In genomic region chr5:172984244-172984953, GRCh38 we compare ENCODE assay signal across 8 cellular contexts. TPM values are rescaled to one million over a fixed set of nuclear protein-coding genes. Genes with fewer than 3 reads are reported as not detected.
DNase-seq lines count a peak whose midpoint lies in the region; ATAC-seq and TF ChIP-seq lines count a peak whose summit lies in the region.

No MANE protein-coding gene starts in this region.

- peak overlapping the region; percentile 73 for H3K27ac ChIP-seq in HCT116 (ENCODE audit: low read depth, low read length)
- peak overlapping the region; percentile 87 for H3K27ac ChIP-seq in MM.1S (ENCODE audit: low read length)
- H3K27ac ChIP-seq in adipose tissue (ENCODE audit: low read depth, low read length): peak overlapping the region; percentile 6

- BruUV-seq in HCT116 (replicated peaks; lab: Mats Ljungman, UMichigan): no TSS peak

- peak overlapping the region; percentile 99 for H3K4me3 Mint-ChIP-seq in progenitor cell of endocrine pancreas (ENCODE audit: low read depth)

- H3K4me3 ChIP-seq in HCT116 (replicated peaks in 1 of 2; ENCODE audit: low read depth in 1 of 2, low read length in 2 of 2) (peak overlapping the region; percentile 93 to 94), MM.1S (ENCODE audit: low read length) (peak overlapping the region; percentile 98)

- CTCF ChIA-PET in HCT116 (lab: Charles Lee): interaction anchor here (0.9 to 1.5 kb wide), 10 partner anchors 11 to 347 kb away, joined by 3 to 8 read pairs (median 4); partner anchors contain the start of gene RPL26L1

- H3K79me2 ChIP-seq in HCT116 (ENCODE audit: insufficient read depth, low read length) (peaks cover 45% of the 10 kb centered on the region), MM.1S (ENCODE audit: low read length) (peaks cover 60% of the 10 kb centered on the region)

- TF ChIP-seq RAD21 in HCT116 (IDR thresholded peaks at IDR 0.05; ENCODE audit: low read depth): peak; percentile 70

- TF ChIP-seq POLR2A in HCT116 (IDR thresholded peaks at IDR 0.05; ENCODE audit: borderline replicate concordance, extremely low read depth, insufficient read depth, insufficient read length): no peak

- 1% methylated on average over 15 of the region's 15 CpGs for WGBS in adipose tissue, 3 donors

- H3K9me3 Mint-ChIP-seq in progenitor cell of endocrine pancreas (ENCODE audit: low read depth): no peaks in the 10 kb centered on the region

- H4K20me1 ChIP-seq in HCT116 (ENCODE audit: insufficient read depth): no peaks in the 10 kb centered on the region
- peaks cover 3% of the 10 kb centered on the region; the same call in 1 of the 2 replicates for H4K20me1 ChIP-seq in MM.1S (ENCODE audit: insufficient read depth, low read length)

- peaks cover 11% of the 10 kb centered on the region for H3K4me1 Mint-ChIP-seq in progenitor cell of endocrine pancreas (ENCODE audit: low read depth)

- peak; percentile 45 to 54 (median 51); a peak in 5 of 6 replicates for TF ChIP-seq CTCF in HCT116 (IDR thresholded peaks at IDR 0.05 in 2 of 3, conservative IDR thresholded peaks at IDR 0.05 in 1 of 3; ENCODE audit: borderline replicate concordance in 1 of 3, insufficient read depth in 1 of 3, low read depth in 2 of 3, low read length in 2 of 3)
- TF ChIP-seq CTCF in MM.1S (IDR thresholded peaks at IDR 0.05; ENCODE audit: low read length): peak; percentile 73
- TF ChIP-seq CTCF in progenitor cell of endocrine pancreas (IDR thresholded peaks at IDR 0.05; ENCODE audit: unreplicated experiment): peak; percentile 57

- H3K4me2 ChIP-seq in HCT116 (ENCODE audit: low read length) (peak overlapping the region; percentile 93), MM.1S (ENCODE audit: low read depth, low read length) (peak overlapping the region; percentile 61)

- peaks cover 11% of the 10 kb centered on the region for H3F3A ChIP-seq in MM.1S (ENCODE audit: insufficient read depth, low read length)

- ATAC-seq in HCT116 (peak; percentile 67), left cardiac atrium (peak; percentile 69 to 75)

- H3K36me3 Mint-ChIP-seq in progenitor cell of endocrine pancreas (ENCODE audit: insufficient read depth): peaks cover 4% of the 10 kb centered on the region

- peak overlapping the region; percentile 88 for H3K9ac ChIP-seq in HCT116 (ENCODE audit: low read length)
- H3K9ac ChIP-seq in MM.1S (ENCODE audit: low read length): peak overlapping the region; percentile 93

- no peaks in the 10 kb centered on the region for H3K27me3 ChIP-seq in HCT116 (ENCODE audit: insufficient read depth, low read length)
- H3K27me3 ChIP-seq in MM.1S (replicated peaks; ENCODE audit: insufficient read depth, low read length): no peaks in the 10 kb centered on the region

- RAD21 ChIA-PET in HCT116 (lab: Charles Lee; ENCODE audit: low non-redundant PET in 1 of 2, low total read pairs in 2 of 2, uncharacterized antibody in 2 of 2, unreplicated experiment in 2 of 2): interaction anchor here (0.6 to 1.4 kb wide), 3 partner anchors 160 to 298 kb away, joined by 4 to 6 read pairs (median 4); no protein-coding TSS in a partner anchor

- H3K9me2 ChIP-seq in HCT116 (ENCODE audit: insufficient read depth): no peaks in the 10 kb centered on the region
- H3K9me2 ChIP-seq in MM.1S (replicated peaks; ENCODE audit: insufficient read depth, low read length): no peaks in the 10 kb centered on the region

- H3K4me1 ChIP-seq in HCT116 (ENCODE audit: control insufficient read depth in 1 of 2, insufficient read depth in 2 of 2, low read length in 2 of 2) (peaks cover 5 to 14% of the 10 kb centered on the region in 2 experiments; a peak in 2 of 4 replicates), MM.1S (ENCODE audit: low read length) (peaks cover 8% of the 10 kb centered on the region)

- DNase-seq in GM04504 (ENCODE audit: low read depth) (peak; percentile 73), HCT116 (ENCODE audit: low read depth, low spot score) (peak; percentile 45), MM.1S (peak; percentile 87), SW480 (ENCODE audit: low spot score) (peak; percentile 87), left cardiac atrium (peak; percentile 78), progenitor cell of endocrine pancreas (ENCODE audit: low spot score, unreplicated experiment) (peak; percentile 40), ureter (ENCODE audit: low spot score) (peak; percentile 81)

- POLR2A ChIA-PET in HCT116 (lab: Charles Lee): interaction anchor here (0.6 to 1.8 kb wide), 6 partner anchors 32 to 347 kb away, joined by 3 to 6 read pairs (median 4); partner anchors contain the start of gene STC2

- H3K36me3 ChIP-seq in HCT116 (ENCODE audit: control insufficient read depth in 1 of 2, insufficient read depth in 2 of 2, low read length in 2 of 2): peaks cover 0 to 12% of the 10 kb centered on the region in 2 experiments; a peak in 3 of 4 replicates
- peaks cover 10% of the 10 kb centered on the region; the same call in 1 of the 2 replicates for H3K36me3 ChIP-seq in MM.1S (replicated peaks; ENCODE audit: insufficient read depth, low read length)

- H3K9me3 ChIP-seq in HCT116 (ENCODE audit: control insufficient read depth in 1 of 2, insufficient read depth in 1 of 2, low read depth in 1 of 2, low read length in 2 of 2) (no peaks in the 10 kb centered on the region), MM.1S (replicated peaks; ENCODE audit: insufficient read depth, low read length) (no peaks in the 10 kb centered on the region)

- no peak overlapping the region for H2AFZ ChIP-seq in HCT116 (ENCODE audit: low read depth, low read length, poor library complexity, severe bottlenecking)
- H2AFZ ChIP-seq in MM.1S (ENCODE audit: low read length): peak overlapping the region; percentile 38

- H3K27ac Mint-ChIP-seq in progenitor cell of endocrine pancreas: peak overlapping the region; percentile 99

- no peaks in the 10 kb centered on the region for H3K27me3 Mint-ChIP-seq in progenitor cell of endocrine pancreas

- intact Hi-C loops in HCT116 (cut with micrococcal nuclease) (loop anchor here (2.0 to 5.0 kb wide), 2 partner anchors 218 to 346 kb away; no protein-coding TSS in a partner anchor), left cardiac atrium (cut with DNase I) (loop anchor here (10.0 kb wide), 2 partner anchors 160 to 300 kb away; partner anchors contain the start of gene BNIP1 (in 2 of the 2))

TF ChIP-seq in HCT116, 20 proteins besides CTCF, POLR2A, EP300 and RAD21:
- TF ChIP-seq CEBPB (IDR thresholded peaks at IDR 0.05; ENCODE audit: low read depth): peak; percentile 28; the same call in 1 of the 2 replicates
- TF ChIP-seq ZFX (IDR thresholded peaks at IDR 0.05): no peak; the same call in none of the 2 replicates
- peak; percentile 60; the same call in 1 of the 2 replicates for TF ChIP-seq SIN3A (IDR thresholded peaks at IDR 0.05; ENCODE audit: low read depth)
- TF ChIP-seq EZH2 (IDR thresholded peaks at IDR 0.05): no peak
- no peak for TF ChIP-seq EZH2phosphoT487 (IDR thresholded peaks at IDR 0.05; ENCODE audit: borderline replicate concordance)
- 0 out of 2 replicates have a peak, but pooled peaks have one; percentile 30 for TF ChIP-seq MAX (IDR thresholded peaks at IDR 0.05)

RNA-seq across cellular contexts. Expression of gene ATP6V0E1, which starts 0.8 kb away (rescaled TPM):
- total RNA-seq in HCT116 (2021; ENCODE audit: unreplicated experiment) (84.6 TPM), left cardiac atrium (100 to 1,000 TPM; 204 to 208 TPM), progenitor cell of endocrine pancreas (137 and 142 TPM in 2 replicates), ureter (208 TPM)
- 98.7 and 102 TPM in 2 replicates for polyA plus RNA-seq in HCT116 (2012)
- polyA plus RNA-seq in adipose tissue: 100 to 1,000 TPM; 145 to 323 (median 287) TPM

RNA-seq across cellular contexts. Expression of gene RPL26L1, which starts 25.2 kb away (rescaled TPM):
- 58.3 TPM for total RNA-seq in HCT116 (2021; ENCODE audit: unreplicated experiment)
- 76.8 and 85.2 TPM in 2 replicates for polyA plus RNA-seq in HCT116 (2012)
- 10 to 100 TPM; 29.3 to 46.7 (median 45.1) TPM for polyA plus RNA-seq in adipose tissue
- total RNA-seq in left cardiac atrium: 10 to 100 TPM; 22.4 to 22.6 TPM
- total RNA-seq in progenitor cell of endocrine pancreas: 36.1 and 38.4 TPM in 2 replicates
- 26.2 TPM for total RNA-seq in ureter

Comparison
In these comparisons a context has a peak if more than half of its experiments do, and no peak if none do; other contexts are left out.
1. Peak in every context shown above with its lines: DNase-seq, ATAC-seq, H3K4me3 ChIP-seq and H3K27ac ChIP-seq.
2. H3K27ac ChIP-seq: peak in every context shown above with its lines; median percentile 87 in MM.1S; 73 in HCT116; 6 in adipose tissue.